Comparison of ENCODE assay signal across 1 cellular context in genomic region chr6:683742-684440, GRCh38.
TF ChIP-seq lines count a peak whose summit lies in the region.

No MANE protein-coding gene starts in this region.

TF ChIP-seq in HEK293, 187 proteins besides CTCF, POLR2A, EP300 and RAD21 (continued from another document):
- TF ChIP-seq ZNF518A (tag by site-specific recombination; conservative IDR thresholded peaks at IDR 0.05; ENCODE audit: low read depth), result no peak
- no peak for TF ChIP-seq ZNF26 (tag by site-specific recombination; IDR thresholded peaks at IDR 0.05)
- TF ChIP-seq ZNF558 (tag by site-specific recombination; IDR thresholded peaks at IDR 0.05), result peak; percentile 20; the same call in 1 of the 2 replicates
- TF ChIP-seq ZBTB8A (tag by site-specific recombination; IDR thresholded peaks at IDR 0.05), result peak; percentile 71
- no peak for TF ChIP-seq ZNF777 (tag by site-specific recombination; IDR thresholded peaks at IDR 0.05; ENCODE audit: borderline replicate concordance)
- TF ChIP-seq ZNF843 (tag by site-specific recombination; IDR thresholded peaks at IDR 0.05), result peak; percentile 97
- TF ChIP-seq ZNF132 (tag by site-specific recombination; IDR thresholded peaks at IDR 0.05; ENCODE audit: borderline replicate concordance), result no peak
- peak; percentile 90 for TF ChIP-seq ZBTB48 (tag by site-specific recombination; IDR thresholded peaks at IDR 0.05)
- TF ChIP-seq ZNF302 (tag by site-specific recombination; IDR thresholded peaks at IDR 0.05; ENCODE audit: low read depth), result 0 out of 2 replicates have a peak, but pooled peaks have one; percentile 71
- peak; percentile 69; the same call in 1 of the 2 replicates for TF ChIP-seq ZNF423 (tag by site-specific recombination; IDR thresholded peaks at IDR 0.05)
- TF ChIP-seq ZNF280C (tag by site-specific recombination; IDR thresholded peaks at IDR 0.05), result no peak
- no peak for TF ChIP-seq ZNF701 (tag by site-specific recombination; IDR thresholded peaks at IDR 0.05)
- no peak for TF ChIP-seq ZNF426 (tag by site-specific recombination; IDR thresholded peaks at IDR 0.05)
- no peak for TF ChIP-seq ZNF529 (tag by site-specific recombination; IDR thresholded peaks at IDR 0.05; ENCODE audit: insufficient replicate concordance)
- peak; percentile 73 for TF ChIP-seq EGR2 (tag by site-specific recombination; IDR thresholded peaks at IDR 0.05; ENCODE audit: low read depth)
- TF ChIP-seq TCF7L2 (IDR thresholded peaks at IDR 0.05; ENCODE audit: borderline replicate concordance, low read depth, low read length), result peak; percentile 50
- peak; percentile 91 for TF ChIP-seq GLI2 (tag by site-specific recombination; IDR thresholded peaks at IDR 0.05; ENCODE audit: borderline replicate concordance, low read depth)
- TF ChIP-seq TRIM28 (IDR thresholded peaks at IDR 0.05; ENCODE audit: borderline replicate concordance, low read length), result peak; percentile 98
- no peak; the same call in 1 of the 2 replicates for TF ChIP-seq SCRT1 (tag by site-specific recombination; IDR thresholded peaks at IDR 0.05; ENCODE audit: borderline replicate concordance)
- TF ChIP-seq ZNF473 (tag by site-specific recombination; IDR thresholded peaks at IDR 0.05), result no peak
- no peak for TF ChIP-seq ZNF645 (tag by site-specific recombination; IDR thresholded peaks at IDR 0.05)
- TF ChIP-seq ZNF350 (tag by site-specific recombination; IDR thresholded peaks at IDR 0.05), result no peak
- no peak for TF ChIP-seq YY2 (tag by site-specific recombination; IDR thresholded peaks at IDR 0.05)
- no peak; the same call in 1 of the 2 replicates for TF ChIP-seq KLF16 (tag by site-specific recombination; IDR thresholded peaks at IDR 0.05)
- peak; percentile 79 for TF ChIP-seq ZNF341 (tag by site-specific recombination; IDR thresholded peaks at IDR 0.05; ENCODE audit: low read depth)
- peak; percentile 90 for TF ChIP-seq BCL11A (tag by site-specific recombination; IDR thresholded peaks at IDR 0.05; ENCODE audit: low read depth)
- peak; percentile 53; the same call in 1 of the 2 replicates for TF ChIP-seq ZSCAN16 (tag by site-specific recombination; IDR thresholded peaks at IDR 0.05)
- peak; percentile 54; the same call in 1 of the 2 replicates for TF ChIP-seq ZNF239 (tag by site-specific recombination; IDR thresholded peaks at IDR 0.05)
- TF ChIP-seq BCL11B (tag by site-specific recombination; IDR thresholded peaks at IDR 0.05; ENCODE audit: low read depth), result no peak
- no peak for TF ChIP-seq ZNF670 (tag by site-specific recombination; IDR thresholded peaks at IDR 0.05; ENCODE audit: low read depth)
